In genomic region chr10:124173298-124173900, GRCh38 we compare ENCODE assay signal across 1 cellular context.
TF ChIP-seq lines count a peak whose summit lies in the region.

No MANE protein-coding gene starts in this region.

TF ChIP-seq in H1, 55 proteins besides CTCF, POLR2A, EP300 and RAD21:
- TF ChIP-seq E2F6 (IDR thresholded peaks at IDR 0.05): no peak
- TF ChIP-seq SIN3A (conservative IDR thresholded peaks at IDR 0.05 in 1 of 2, IDR thresholded peaks at IDR 0.05 in 1 of 2; ENCODE audit: low read depth in 1 of 2, low read length in 2 of 2): no peak
- TF ChIP-seq CHD2 (IDR thresholded peaks at IDR 0.05; ENCODE audit: low read length): no peak
- TF ChIP-seq HDAC6 (IDR thresholded peaks at IDR 0.05; ENCODE audit: low read depth, low read length): no peak
- TF ChIP-seq GABPA (IDR thresholded peaks at IDR 0.05; ENCODE audit: borderline replicate concordance, insufficient read depth, low read length): no peak
- TF ChIP-seq EGR1 (IDR thresholded peaks at IDR 0.05; ENCODE audit: borderline replicate concordance, low read depth, low read length): no peak
- TF ChIP-seq KDM5A (IDR thresholded peaks at IDR 0.05; ENCODE audit: low read length): no peak
- TF ChIP-seq SP2 (IDR thresholded peaks at IDR 0.05; ENCODE audit: low read length): no peak
- TF ChIP-seq POLR2AphosphoS5 (IDR thresholded peaks at IDR 0.05; ENCODE audit: low read depth, low read length): no peak
- no peak for TF ChIP-seq JUN (IDR thresholded peaks at IDR 0.05; ENCODE audit: low read depth, low read length)
